ENCODE assay signal across 9 cellular contexts in genomic region chr5:60844429-60844890, GRCh38. TPM values are rescaled to one million over a fixed set of nuclear protein-coding genes. Genes with fewer than 3 reads are reported as not detected.
DNase-seq lines count a peak whose midpoint lies in the region; ATAC-seq, FAIRE-seq and TF ChIP-seq lines count a peak whose summit lies in the region.
"Had no signal": no experiment of that assay in that cellular context is flagged by ENCODE, and none has a peak within 500 bp of the region (broad histone marks: within the 10 kb centered on the region; RNA-seq: fewer than 3 reads in every experiment).

No MANE protein-coding gene starts in this region.

- H3K36me3 ChIP-seq in gastroesophageal sphincter (no peaks in the 10 kb centered on the region), skeletal muscle satellite cell (ENCODE audit: insufficient read depth, low read length) (no peaks in the 10 kb centered on the region)

- no peak for TF ChIP-seq CTCF in gastroesophageal sphincter (IDR thresholded peaks at IDR 0.05)

- no peak for DNase-seq in activated CD4-positive, alpha-beta T cell treated with anti-CD3 and anti-CD28 coated beads for 36 hours
- DNase-seq in activated CD4-positive, alpha-beta T cell treated with anti-CD3 and anti-CD28 coated beads for 48 hours, result no peak
- no peak for DNase-seq in T-cell
- no peak for DNase-seq in GM19239 (ENCODE audit: insufficient read length, low spot score)
- DNase-seq in DMS114 treated with DMSO at 0.1 percent for 48 hours (lab: John Stamatoyannopoulos, UW; ENCODE audit: unreplicated experiment), result no peak

- H3K27ac ChIP-seq in gastroesophageal sphincter, result peak overlapping the region in 1 of 4 donors; percentile 54

- CTCF ChIA-PET in activated CD4-positive, alpha-beta T cell treated with anti-CD3 and anti-CD28 coated beads for 36 hours (lab: Charles Lee), result interaction anchor here (0.6 to 1.3 kb wide), 3 partner anchors 11 to 746 kb away, joined by 3 to 4 read pairs (median 3); partner anchors contain the start of gene DEPDC1B
- CTCF ChIA-PET in T-cell (lab: Charles Lee), result interaction anchor here in 1 of 2 donors (0.7 kb wide), 1 partner anchor 145 kb away, joined by 4 read pairs; no protein-coding TSS in a partner anchor

- no peak overlapping the region for H3K9ac ChIP-seq in skeletal muscle satellite cell (ENCODE audit: low read depth, low read length)

- H3K4me2 ChIP-seq in skeletal muscle satellite cell (ENCODE audit: low read length), result peak overlapping the region; percentile 97

- peaks cover 7% of the 10 kb centered on the region for H3K4me1 Mint-ChIP-seq in activated CD4-positive, alpha-beta T cell treated with anti-CD3 and anti-CD28 coated beads for 36 hours
- peaks cover 7 to 11% (median 11%) of the 10 kb centered on the region in 3 donors for H3K4me1 Mint-ChIP-seq in T-cell

- TF ChIP-seq POLR2A in gastroesophageal sphincter (IDR thresholded peaks at IDR 0.05), result no peak

- peaks cover 49% of the 10 kb centered on the region for H3K27me3 Mint-ChIP-seq in activated CD4-positive, alpha-beta T cell treated with anti-CD3 and anti-CD28 coated beads for 36 hours
- H3K27me3 Mint-ChIP-seq in T-cell, result peaks cover 46 to 48% of the 10 kb centered on the region in 2 donors

- no peak for TF ChIP-seq EP300 in gastroesophageal sphincter (IDR thresholded peaks at IDR 0.05)

- intact Hi-C loops in activated CD4-positive, alpha-beta T cell treated with anti-CD3 and anti-CD28 coated beads for 36 hours (cut with DNase I, micrococcal nuclease), result loop anchor here (1.0 to 5.0 kb wide), 3 partner anchors 144 to 167 kb away; partner anchors contain the start of gene DEPDC1B (in 1 of the 2)

- no peaks in the 10 kb centered on the region for H3K9me3 ChIP-seq in gastroesophageal sphincter
- H3K9me3 ChIP-seq in skeletal muscle satellite cell (replicated peaks; ENCODE audit: low read length), result no peaks in the 10 kb centered on the region

- H3K4me1 ChIP-seq in gastroesophageal sphincter (peaks cover 0 to 17% (median 11%) of the 10 kb centered on the region in 3 donors), skeletal muscle satellite cell (ENCODE audit: control insufficient read depth, insufficient read depth, low read length) (peaks cover 10% of the 10 kb centered on the region)

- peak overlapping the region; percentile 46 to 74 for H3K4me3 ChIP-seq in gastroesophageal sphincter
- H3K4me3 ChIP-seq in skeletal muscle satellite cell (ENCODE audit: low read length), result peak overlapping the region; percentile 81

- H3K9me3 Mint-ChIP-seq in activated CD4-positive, alpha-beta T cell treated with anti-CD3 and anti-CD28 coated beads for 36 hours (ENCODE audit: low read depth), result no peaks in the 10 kb centered on the region
- no peaks in the 10 kb centered on the region for H3K9me3 Mint-ChIP-seq in T-cell

- no peak for ATAC-seq in activated CD4-positive, alpha-beta T cell treated with anti-CD3 and anti-CD28 coated beads for 36 hours
- ATAC-seq in T-cell (replicated peaks in 1 of 4) (no peak), gastroesophageal sphincter (no peak), HG03469 (IDR thresholded peaks at IDR 0.05; ENCODE audit: unreplicated experiment) (no peak)

- POLR2A ChIA-PET in activated CD4-positive, alpha-beta T cell treated with anti-CD3 and anti-CD28 coated beads for 36 hours (lab: Charles Lee), result no interaction called here
- POLR2A ChIA-PET in T-cell (lab: Charles Lee), result no interaction called here

- H3K27ac Mint-ChIP-seq in activated CD4-positive, alpha-beta T cell treated with anti-CD3 and anti-CD28 coated beads for 36 hours, result no peak overlapping the region
- no peak overlapping the region for H3K27ac Mint-ChIP-seq in T-cell

- H3K27me3 ChIP-seq in gastroesophageal sphincter (peaks cover 40% of the 10 kb centered on the region), skeletal muscle satellite cell (ENCODE audit: control insufficient read depth, insufficient read depth, low read length) (peaks cover 60% of the 10 kb centered on the region)

- 4 to 11% methylated on average over 3 to 4 of the region's 20 CpGs for WGBS in gastroesophageal sphincter (ENCODE audit: low coverage in 1 of 2), 2 donors

- no peak for FAIRE-seq in GM19239 (lab: Jason Lieb, UNC)
- FAIRE-seq: colon had no signal

- H3K4me3 Mint-ChIP-seq in activated CD4-positive, alpha-beta T cell treated with anti-CD3 and anti-CD28 coated beads for 36 hours, result peak overlapping the region; percentile 67
- H3K4me3 Mint-ChIP-seq in T-cell, result peak overlapping the region; percentile 60 to 64 (median 60)

- H3K36me3 Mint-ChIP-seq in activated CD4-positive, alpha-beta T cell treated with anti-CD3 and anti-CD28 coated beads for 36 hours (ENCODE audit: low read depth), result no peaks in the 10 kb centered on the region
- H3K36me3 Mint-ChIP-seq in T-cell, result no peaks in the 10 kb centered on the region

RNA-seq across cellular contexts. Expression of gene ELOVL7, which starts 0.4 kb away (rescaled TPM):
- total RNA-seq in activated CD4-positive, alpha-beta T cell treated with anti-CD3 and anti-CD28 coated beads for 36 hours, result under 1 TPM; 0.69 to 0.85 TPM
- total RNA-seq in T-cell (under 1 TPM; 0.13 to 0.70 (median 0.29) TPM), gastroesophageal sphincter (10 to 100 TPM in 1 of 4 donors, 1 to 10 TPM in 3; 2.4 to 13.1 (median 4.4) TPM)
- total RNA-seq in skeletal muscle satellite cell (2012; rRNA removed), result 0.44 and 0.51 TPM in 2 replicates
